Comparison of ENCODE assay signal across 1 cellular context in the genomic region with DNA sequence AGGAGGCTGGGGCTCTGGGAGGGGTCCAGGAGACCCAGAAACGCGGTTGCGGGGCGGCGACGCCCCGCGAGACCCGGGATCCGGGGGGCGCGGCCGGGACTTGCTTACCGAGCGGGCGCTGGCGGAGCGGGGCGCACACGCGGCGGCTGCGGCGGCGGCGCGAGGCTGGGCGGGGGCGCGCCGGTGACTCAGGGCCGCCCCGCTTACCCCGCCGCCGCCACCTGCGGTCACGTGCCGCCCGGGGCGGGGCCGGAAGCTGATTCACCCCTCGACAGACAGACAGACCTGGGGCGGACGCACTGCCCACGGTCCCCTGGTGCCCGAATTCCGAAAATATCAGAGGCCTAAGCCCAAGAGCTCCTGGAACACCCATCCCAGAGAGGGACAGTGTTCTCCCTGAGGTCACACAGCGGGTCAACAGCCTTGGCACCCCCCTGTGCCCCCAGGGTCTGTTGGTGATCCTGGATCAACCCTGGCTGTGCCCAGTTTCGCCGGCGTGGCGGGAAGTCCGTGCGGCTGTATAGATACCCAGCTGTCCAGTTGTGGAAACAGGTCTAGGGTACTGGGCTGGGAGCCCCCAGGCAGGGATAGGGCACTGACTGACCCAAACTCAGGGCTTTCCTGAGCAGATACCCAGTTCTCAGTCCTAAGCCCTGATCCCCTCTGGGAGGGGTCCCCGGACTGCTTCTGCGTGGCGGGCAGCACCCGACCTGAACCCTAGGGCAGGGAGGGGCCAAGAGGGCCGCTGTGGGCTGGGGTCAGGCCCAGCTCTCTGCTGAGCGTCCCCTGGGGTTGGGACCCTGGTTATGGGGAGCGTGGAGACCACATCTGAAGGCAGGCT.
TF ChIP-seq lines count a peak whose summit lies in the region.

A gene with protein sequence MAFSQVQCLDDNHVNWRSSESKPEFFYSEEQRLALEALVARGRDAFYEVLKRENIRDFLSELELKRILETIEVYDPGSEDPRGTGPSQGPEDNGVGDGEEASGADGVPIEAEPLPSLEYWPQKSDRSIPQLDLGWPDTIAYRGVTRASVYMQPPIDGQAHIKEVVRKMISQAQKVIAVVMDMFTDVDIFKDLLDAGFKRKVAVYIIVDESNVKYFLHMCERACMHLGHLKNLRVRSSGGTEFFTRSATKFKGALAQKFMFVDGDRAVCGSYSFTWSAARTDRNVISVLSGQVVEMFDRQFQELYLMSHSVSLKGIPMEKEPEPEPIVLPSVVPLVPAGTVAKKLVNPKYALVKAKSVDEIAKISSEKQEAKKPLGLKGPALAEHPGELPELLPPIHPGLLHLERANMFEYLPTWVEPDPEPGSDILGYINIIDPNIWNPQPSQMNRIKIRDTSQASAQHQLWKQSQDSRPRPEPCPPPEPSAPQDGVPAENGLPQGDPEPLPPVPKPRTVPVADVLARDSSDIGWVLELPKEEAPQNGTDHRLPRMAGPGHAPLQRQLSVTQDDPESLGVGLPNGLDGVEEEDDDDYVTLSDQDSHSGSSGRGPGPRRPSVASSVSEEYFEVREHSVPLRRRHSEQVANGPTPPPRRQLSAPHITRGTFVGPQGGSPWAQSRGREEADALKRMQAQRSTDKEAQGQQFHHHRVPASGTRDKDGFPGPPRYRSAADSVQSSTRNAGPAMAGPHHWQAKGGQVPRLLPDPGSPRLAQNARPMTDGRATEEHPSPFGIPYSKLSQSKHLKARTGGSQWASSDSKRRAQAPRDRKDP (minus strand): TSS at position 164 of the 841 bp plus-strand sequence. CDS start 723 bp downstream, outside the sequence.

TF ChIP-seq in WTC11, 78 proteins besides CTCF, POLR2A, EP300 and RAD21 (continued from another document and continues in another):
- TF ChIP-seq, protein P1, sequence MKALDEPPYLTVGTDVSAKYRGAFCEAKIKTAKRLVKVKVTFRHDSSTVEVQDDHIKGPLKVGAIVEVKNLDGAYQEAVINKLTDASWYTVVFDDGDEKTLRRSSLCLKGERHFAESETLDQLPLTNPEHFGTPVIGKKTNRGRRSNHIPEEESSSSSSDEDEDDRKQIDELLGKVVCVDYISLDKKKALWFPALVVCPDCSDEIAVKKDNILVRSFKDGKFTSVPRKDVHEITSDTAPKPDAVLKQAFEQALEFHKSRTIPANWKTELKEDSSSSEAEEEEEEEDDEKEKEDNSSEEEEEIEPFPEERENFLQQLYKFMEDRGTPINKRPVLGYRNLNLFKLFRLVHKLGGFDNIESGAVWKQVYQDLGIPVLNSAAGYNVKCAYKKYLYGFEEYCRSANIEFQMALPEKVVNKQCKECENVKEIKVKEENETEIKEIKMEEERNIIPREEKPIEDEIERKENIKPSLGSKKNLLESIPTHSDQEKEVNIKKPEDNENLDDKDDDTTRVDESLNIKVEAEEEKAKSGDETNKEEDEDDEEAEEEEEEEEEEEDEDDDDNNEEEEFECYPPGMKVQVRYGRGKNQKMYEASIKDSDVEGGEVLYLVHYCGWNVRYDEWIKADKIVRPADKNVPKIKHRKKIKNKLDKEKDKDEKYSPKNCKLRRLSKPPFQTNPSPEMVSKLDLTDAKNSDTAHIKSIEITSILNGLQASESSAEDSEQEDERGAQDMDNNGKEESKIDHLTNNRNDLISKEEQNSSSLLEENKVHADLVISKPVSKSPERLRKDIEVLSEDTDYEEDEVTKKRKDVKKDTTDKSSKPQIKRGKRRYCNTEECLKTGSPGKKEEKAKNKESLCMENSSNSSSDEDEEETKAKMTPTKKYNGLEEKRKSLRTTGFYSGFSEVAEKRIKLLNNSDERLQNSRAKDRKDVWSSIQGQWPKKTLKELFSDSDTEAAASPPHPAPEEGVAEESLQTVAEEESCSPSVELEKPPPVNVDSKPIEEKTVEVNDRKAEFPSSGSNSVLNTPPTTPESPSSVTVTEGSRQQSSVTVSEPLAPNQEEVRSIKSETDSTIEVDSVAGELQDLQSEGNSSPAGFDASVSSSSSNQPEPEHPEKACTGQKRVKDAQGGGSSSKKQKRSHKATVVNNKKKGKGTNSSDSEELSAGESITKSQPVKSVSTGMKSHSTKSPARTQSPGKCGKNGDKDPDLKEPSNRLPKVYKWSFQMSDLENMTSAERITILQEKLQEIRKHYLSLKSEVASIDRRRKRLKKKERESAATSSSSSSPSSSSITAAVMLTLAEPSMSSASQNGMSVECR (CRISPR knock-in tag; IDR thresholded peaks at IDR 0.05; ENCODE audit: borderline replicate concordance) = no peak
- TF ChIP-seq MXD4 (CRISPR knock-in tag; IDR thresholded peaks at IDR 0.05; ENCODE audit: borderline replicate concordance) = no peak
- TF ChIP-seq CREM (CRISPR knock-in tag; IDR thresholded peaks at IDR 0.05) = 0 out of 2 replicates have a peak, but pooled peaks have one; percentile 40
- TF ChIP-seq EMX1 (CRISPR knock-in tag; IDR thresholded peaks at IDR 0.05) = no peak
- TF ChIP-seq, protein P2, sequence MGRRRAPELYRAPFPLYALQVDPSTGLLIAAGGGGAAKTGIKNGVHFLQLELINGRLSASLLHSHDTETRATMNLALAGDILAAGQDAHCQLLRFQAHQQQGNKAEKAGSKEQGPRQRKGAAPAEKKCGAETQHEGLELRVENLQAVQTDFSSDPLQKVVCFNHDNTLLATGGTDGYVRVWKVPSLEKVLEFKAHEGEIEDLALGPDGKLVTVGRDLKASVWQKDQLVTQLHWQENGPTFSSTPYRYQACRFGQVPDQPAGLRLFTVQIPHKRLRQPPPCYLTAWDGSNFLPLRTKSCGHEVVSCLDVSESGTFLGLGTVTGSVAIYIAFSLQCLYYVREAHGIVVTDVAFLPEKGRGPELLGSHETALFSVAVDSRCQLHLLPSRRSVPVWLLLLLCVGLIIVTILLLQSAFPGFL (CRISPR knock-in tag; IDR thresholded peaks at IDR 0.05; ENCODE audit: borderline replicate concordance) = no peak
- no peak for TF ChIP-seq SMAD4 (CRISPR knock-in tag; IDR thresholded peaks at IDR 0.05)
- TF ChIP-seq, protein P3, sequence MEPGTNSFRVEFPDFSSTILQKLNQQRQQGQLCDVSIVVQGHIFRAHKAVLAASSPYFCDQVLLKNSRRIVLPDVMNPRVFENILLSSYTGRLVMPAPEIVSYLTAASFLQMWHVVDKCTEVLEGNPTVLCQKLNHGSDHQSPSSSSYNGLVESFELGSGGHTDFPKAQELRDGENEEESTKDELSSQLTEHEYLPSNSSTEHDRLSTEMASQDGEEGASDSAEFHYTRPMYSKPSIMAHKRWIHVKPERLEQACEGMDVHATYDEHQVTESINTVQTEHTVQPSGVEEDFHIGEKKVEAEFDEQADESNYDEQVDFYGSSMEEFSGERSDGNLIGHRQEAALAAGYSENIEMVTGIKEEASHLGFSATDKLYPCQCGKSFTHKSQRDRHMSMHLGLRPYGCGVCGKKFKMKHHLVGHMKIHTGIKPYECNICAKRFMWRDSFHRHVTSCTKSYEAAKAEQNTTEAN (CRISPR knock-in tag; IDR thresholded peaks at IDR 0.05) = no peak
- peak; percentile 71; the same call in 1 of the 2 replicates for TF ChIP-seq TP53 (CRISPR knock-in tag; IDR thresholded peaks at IDR 0.05)
- TF ChIP-seq ZNF396 (CRISPR knock-in tag; IDR thresholded peaks at IDR 0.05; ENCODE audit: borderline replicate concordance) = no peak
- no peak for TF ChIP-seq GRHL2 (CRISPR knock-in tag; IDR thresholded peaks at IDR 0.05; ENCODE audit: insufficient replicate concordance, severe bottlenecking)
- no peak for TF ChIP-seq NFYB (CRISPR knock-in tag; conservative IDR thresholded peaks at IDR 0.05; ENCODE audit: low read depth)
- TF ChIP-seq, protein P4, sequence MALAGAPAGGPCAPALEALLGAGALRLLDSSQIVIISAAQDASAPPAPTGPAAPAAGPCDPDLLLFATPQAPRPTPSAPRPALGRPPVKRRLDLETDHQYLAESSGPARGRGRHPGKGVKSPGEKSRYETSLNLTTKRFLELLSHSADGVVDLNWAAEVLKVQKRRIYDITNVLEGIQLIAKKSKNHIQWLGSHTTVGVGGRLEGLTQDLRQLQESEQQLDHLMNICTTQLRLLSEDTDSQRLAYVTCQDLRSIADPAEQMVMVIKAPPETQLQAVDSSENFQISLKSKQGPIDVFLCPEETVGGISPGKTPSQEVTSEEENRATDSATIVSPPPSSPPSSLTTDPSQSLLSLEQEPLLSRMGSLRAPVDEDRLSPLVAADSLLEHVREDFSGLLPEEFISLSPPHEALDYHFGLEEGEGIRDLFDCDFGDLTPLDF (CRISPR knock-in tag; IDR thresholded peaks at IDR 0.05) = no peak
- TF ChIP-seq, protein P5, sequence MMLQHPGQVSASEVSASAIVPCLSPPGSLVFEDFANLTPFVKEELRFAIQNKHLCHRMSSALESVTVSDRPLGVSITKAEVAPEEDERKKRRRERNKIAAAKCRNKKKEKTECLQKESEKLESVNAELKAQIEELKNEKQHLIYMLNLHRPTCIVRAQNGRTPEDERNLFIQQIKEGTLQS (CRISPR knock-in tag; conservative IDR thresholded peaks at IDR 0.05) = no peak
- TF ChIP-seq, protein P6, sequence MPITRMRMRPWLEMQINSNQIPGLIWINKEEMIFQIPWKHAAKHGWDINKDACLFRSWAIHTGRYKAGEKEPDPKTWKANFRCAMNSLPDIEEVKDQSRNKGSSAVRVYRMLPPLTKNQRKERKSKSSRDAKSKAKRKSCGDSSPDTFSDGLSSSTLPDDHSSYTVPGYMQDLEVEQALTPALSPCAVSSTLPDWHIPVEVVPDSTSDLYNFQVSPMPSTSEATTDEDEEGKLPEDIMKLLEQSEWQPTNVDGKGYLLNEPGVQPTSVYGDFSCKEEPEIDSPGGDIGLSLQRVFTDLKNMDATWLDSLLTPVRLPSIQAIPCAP (CRISPR knock-in tag; IDR thresholded peaks at IDR 0.05) = no peak
- no peak for TF ChIP-seq NFATC4 (CRISPR knock-in tag; IDR thresholded peaks at IDR 0.05)
- TF ChIP-seq, protein P7, sequence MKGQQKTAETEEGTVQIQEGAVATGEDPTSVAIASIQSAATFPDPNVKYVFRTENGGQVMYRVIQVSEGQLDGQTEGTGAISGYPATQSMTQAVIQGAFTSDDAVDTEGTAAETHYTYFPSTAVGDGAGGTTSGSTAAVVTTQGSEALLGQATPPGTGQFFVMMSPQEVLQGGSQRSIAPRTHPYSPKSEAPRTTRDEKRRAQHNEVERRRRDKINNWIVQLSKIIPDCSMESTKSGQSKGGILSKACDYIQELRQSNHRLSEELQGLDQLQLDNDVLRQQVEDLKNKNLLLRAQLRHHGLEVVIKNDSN (CRISPR knock-in tag; IDR thresholded peaks at IDR 0.05) = peak; percentile 93
- TF ChIP-seq SMAD3 (CRISPR knock-in tag; IDR thresholded peaks at IDR 0.05; ENCODE audit: borderline replicate concordance) = no peak
- TF ChIP-seq, protein P8, sequence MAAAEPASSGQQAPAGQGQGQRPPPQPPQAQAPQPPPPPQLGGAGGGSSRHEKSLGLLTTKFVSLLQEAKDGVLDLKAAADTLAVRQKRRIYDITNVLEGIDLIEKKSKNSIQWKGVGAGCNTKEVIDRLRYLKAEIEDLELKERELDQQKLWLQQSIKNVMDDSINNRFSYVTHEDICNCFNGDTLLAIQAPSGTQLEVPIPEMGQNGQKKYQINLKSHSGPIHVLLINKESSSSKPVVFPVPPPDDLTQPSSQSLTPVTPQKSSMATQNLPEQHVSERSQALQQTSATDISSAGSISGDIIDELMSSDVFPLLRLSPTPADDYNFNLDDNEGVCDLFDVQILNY (CRISPR knock-in tag; IDR thresholded peaks at IDR 0.05) = no peak
- no peak for TF ChIP-seq ZNF263 (CRISPR knock-in tag; IDR thresholded peaks at IDR 0.05; ENCODE audit: low read depth)
- TF ChIP-seq, protein P9, sequence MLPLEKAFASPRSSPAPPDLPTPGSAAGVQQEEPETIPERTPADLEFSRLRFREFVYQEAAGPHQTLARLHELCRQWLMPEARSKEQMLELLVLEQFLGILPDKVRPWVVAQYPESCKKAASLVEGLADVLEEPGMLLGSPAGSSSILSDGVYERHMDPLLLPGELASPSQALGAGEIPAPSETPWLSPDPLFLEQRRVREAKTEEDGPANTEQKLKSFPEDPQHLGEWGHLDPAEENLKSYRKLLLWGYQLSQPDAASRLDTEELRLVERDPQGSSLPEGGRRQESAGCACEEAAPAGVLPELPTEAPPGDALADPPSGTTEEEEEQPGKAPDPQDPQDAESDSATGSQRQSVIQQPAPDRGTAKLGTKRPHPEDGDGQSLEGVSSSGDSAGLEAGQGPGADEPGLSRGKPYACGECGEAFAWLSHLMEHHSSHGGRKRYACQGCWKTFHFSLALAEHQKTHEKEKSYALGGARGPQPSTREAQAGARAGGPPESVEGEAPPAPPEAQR (CRISPR knock-in tag; IDR thresholded peaks at IDR 0.05) = no peak
- no peak for TF ChIP-seq ZNF121 (CRISPR knock-in tag; IDR thresholded peaks at IDR 0.05)
- TF ChIP-seq, protein P10, sequence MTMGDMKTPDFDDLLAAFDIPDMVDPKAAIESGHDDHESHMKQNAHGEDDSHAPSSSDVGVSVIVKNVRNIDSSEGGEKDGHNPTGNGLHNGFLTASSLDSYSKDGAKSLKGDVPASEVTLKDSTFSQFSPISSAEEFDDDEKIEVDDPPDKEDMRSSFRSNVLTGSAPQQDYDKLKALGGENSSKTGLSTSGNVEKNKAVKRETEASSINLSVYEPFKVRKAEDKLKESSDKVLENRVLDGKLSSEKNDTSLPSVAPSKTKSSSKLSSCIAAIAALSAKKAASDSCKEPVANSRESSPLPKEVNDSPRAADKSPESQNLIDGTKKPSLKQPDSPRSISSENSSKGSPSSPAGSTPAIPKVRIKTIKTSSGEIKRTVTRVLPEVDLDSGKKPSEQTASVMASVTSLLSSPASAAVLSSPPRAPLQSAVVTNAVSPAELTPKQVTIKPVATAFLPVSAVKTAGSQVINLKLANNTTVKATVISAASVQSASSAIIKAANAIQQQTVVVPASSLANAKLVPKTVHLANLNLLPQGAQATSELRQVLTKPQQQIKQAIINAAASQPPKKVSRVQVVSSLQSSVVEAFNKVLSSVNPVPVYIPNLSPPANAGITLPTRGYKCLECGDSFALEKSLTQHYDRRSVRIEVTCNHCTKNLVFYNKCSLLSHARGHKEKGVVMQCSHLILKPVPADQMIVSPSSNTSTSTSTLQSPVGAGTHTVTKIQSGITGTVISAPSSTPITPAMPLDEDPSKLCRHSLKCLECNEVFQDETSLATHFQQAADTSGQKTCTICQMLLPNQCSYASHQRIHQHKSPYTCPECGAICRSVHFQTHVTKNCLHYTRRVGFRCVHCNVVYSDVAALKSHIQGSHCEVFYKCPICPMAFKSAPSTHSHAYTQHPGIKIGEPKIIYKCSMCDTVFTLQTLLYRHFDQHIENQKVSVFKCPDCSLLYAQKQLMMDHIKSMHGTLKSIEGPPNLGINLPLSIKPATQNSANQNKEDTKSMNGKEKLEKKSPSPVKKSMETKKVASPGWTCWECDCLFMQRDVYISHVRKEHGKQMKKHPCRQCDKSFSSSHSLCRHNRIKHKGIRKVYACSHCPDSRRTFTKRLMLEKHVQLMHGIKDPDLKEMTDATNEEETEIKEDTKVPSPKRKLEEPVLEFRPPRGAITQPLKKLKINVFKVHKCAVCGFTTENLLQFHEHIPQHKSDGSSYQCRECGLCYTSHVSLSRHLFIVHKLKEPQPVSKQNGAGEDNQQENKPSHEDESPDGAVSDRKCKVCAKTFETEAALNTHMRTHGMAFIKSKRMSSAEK (CRISPR knock-in tag; IDR thresholded peaks at IDR 0.05; ENCODE audit: borderline replicate concordance) = no peak
- 0 out of 2 replicates have a peak, but pooled peaks have one; percentile 57 for TF ChIP-seq NR3C1 (CRISPR knock-in tag; conservative IDR thresholded peaks at IDR 0.05; ENCODE audit: low read depth)
- no peak for TF ChIP-seq PRRX2 (CRISPR knock-in tag; IDR thresholded peaks at IDR 0.05)
- TF ChIP-seq TEAD1 (CRISPR knock-in tag; IDR thresholded peaks at IDR 0.05) = peak; percentile 31; the same call in 1 of the 2 replicates
- TF ChIP-seq, protein P11, sequence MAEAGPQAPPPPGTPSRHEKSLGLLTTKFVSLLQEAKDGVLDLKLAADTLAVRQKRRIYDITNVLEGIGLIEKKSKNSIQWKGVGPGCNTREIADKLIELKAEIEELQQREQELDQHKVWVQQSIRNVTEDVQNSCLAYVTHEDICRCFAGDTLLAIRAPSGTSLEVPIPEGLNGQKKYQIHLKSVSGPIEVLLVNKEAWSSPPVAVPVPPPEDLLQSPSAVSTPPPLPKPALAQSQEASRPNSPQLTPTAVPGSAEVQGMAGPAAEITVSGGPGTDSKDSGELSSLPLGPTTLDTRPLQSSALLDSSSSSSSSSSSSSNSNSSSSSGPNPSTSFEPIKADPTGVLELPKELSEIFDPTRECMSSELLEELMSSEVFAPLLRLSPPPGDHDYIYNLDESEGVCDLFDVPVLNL (CRISPR knock-in tag; IDR thresholded peaks at IDR 0.05; ENCODE audit: borderline replicate concordance, low read depth) = no peak
- no peak for TF ChIP-seq ELF4 (CRISPR knock-in tag; IDR thresholded peaks at IDR 0.05; ENCODE audit: low read depth)
- TF ChIP-seq RORB (CRISPR knock-in tag; IDR thresholded peaks at IDR 0.05) = no peak
- no peak for TF ChIP-seq ATF1 (CRISPR knock-in tag; IDR thresholded peaks at IDR 0.05)
